Comparison of ENCODE assay signal across 22 cellular contexts in genomic region chr12:90407841-90408240, GRCh38.
DNase-seq lines count a peak whose midpoint lies in the region; ATAC-seq and TF ChIP-seq lines count a peak whose summit lies in the region.
"Had no signal": no experiment of that assay in that cellular context is flagged by ENCODE, and none has a peak within 500 bp of the region (broad histone marks: within the 10 kb centered on the region; RNA-seq: fewer than 3 reads in every experiment).

No MANE protein-coding gene starts in this region.

- H3K36me3 ChIP-seq in GM23338 (ENCODE audit: insufficient read depth) (no peaks in the 10 kb centered on the region), brain microvascular endothelial cell (replicated peaks) (no peaks in the 10 kb centered on the region)
- H3K36me3 ChIP-seq: colonic mucosa had no signal

- ATAC-seq in GM23338 (peak; percentile 78), HG02623 (IDR thresholded peaks at IDR 0.05; ENCODE audit: unreplicated experiment) (no peak)
- ATAC-seq: naive thymus-derived CD8-positive, alpha-beta T cell; stimulated activated naive CD8-positive, alpha-beta T cell treated with anti-CD3 and anti-CD28 coated beads, Interleukin-15, amount 100 ng/mL, for 72 hours had no signal

- no peaks in the 10 kb centered on the region for H3K79me2 ChIP-seq in GM23338 (replicated peaks; ENCODE audit: insufficient read depth)

- in situ Hi-C loops in brain microvascular endothelial cell (cut with HindIII; ENCODE audit: low pct_ligation_motif_present, low sequenced_read_pairs) = no loop called here

- H3K27ac Mint-ChIP-seq in GM23338 = no peak overlapping the region
- H3K27ac Mint-ChIP-seq in mesothelial cell of epicardium = peak overlapping the region; percentile 28
- no peak overlapping the region for H3K27ac Mint-ChIP-seq in Calu3 (ENCODE audit: unreplicated experiment)
- H3K27ac Mint-ChIP-seq: activated naive CD4-positive, alpha-beta T cell treated with anti-CD3 and anti-CD28 coated beads, Interleukin-2, amount 50 U/mL, for 24 hours; memory B cell; naive thymus-derived CD8-positive, alpha-beta T cell; stimulated activated naive CD8-positive, alpha-beta T cell treated with anti-CD3 and anti-CD28 coated beads, Interleukin-15, amount 100 ng/mL, for 72 hours; T-helper 2 cell treated with Interferon-gamma antibody and Interleukin-4, amounts not matched to agents 5 μg/mL and 100 μg/mL, for 36 hours had no signal

- no peaks in the 10 kb centered on the region for H3K4me1 ChIP-seq in GM23338 (ENCODE audit: insufficient read depth)
- H3K4me1 ChIP-seq: Caco-2, colonic mucosa had no signal

- H3K36me3 Mint-ChIP-seq in GM23338 (ENCODE audit: low read depth) = 0 out of 3 replicates have a peak, but pooled peaks cover 5% of the 10 kb centered on the region
- H3K36me3 Mint-ChIP-seq in mesothelial cell of epicardium = peaks cover 4% of the 10 kb centered on the region
- no peaks in the 10 kb centered on the region for H3K36me3 Mint-ChIP-seq in Calu3 (ENCODE audit: insufficient read depth, unreplicated experiment)
- H3K36me3 Mint-ChIP-seq: activated naive CD4-positive, alpha-beta T cell treated with anti-CD3 and anti-CD28 coated beads, Interleukin-2, amount 50 U/mL, for 24 hours; memory B cell; naive thymus-derived CD8-positive, alpha-beta T cell had no signal

- no peaks in the 10 kb centered on the region for H4K20me1 ChIP-seq in GM23338 (replicated peaks; ENCODE audit: insufficient read depth)

- DNase-seq in GM23338 (ENCODE audit: low spot score) (peak; percentile 21), NCI-H524 (lab: John Stamatoyannopoulos, UW) (peak; percentile 59 to 81), brain microvascular endothelial cell (no peak), mesothelial cell of epicardium (ENCODE audit: low spot score in 2 of 2, unreplicated experiment in 2 of 2) (no peak), Calu3 (no peak), NCI-H2081 treated with DMSO at 0.1 percent for 48 hours (lab: John Stamatoyannopoulos, UW) (no peak)
- DNase-seq: AML-193; Caco-2; colonic mucosa; hippocampal formation; KG1; kidney; naive thymus-derived CD8-positive, alpha-beta T cell; NCI-H1092; NCI-H2081; stimulated activated CD4-positive, alpha-beta T cell treated with anti-CD3 and anti-CD28 coated beads, Interleukin-2, amount 100 ng/mL, for 48 hours; stimulated activated naive CD8-positive, alpha-beta T cell treated with anti-CD3 and anti-CD28 coated beads, Interleukin-15, amount 100 ng/mL, for 72 hours; trophoblast cell had no signal

- no peak overlapping the region for H3K27ac ChIP-seq in GM23338 (ENCODE audit: low read depth)
- H3K27ac ChIP-seq in brain microvascular endothelial cell = no peak overlapping the region
- H3K27ac ChIP-seq: colonic mucosa had no signal

- CTCF ChIA-PET in Calu3 (lab: Charles Lee) = no interaction called here

- no peak overlapping the region for H3K4me2 ChIP-seq in GM23338

- peaks cover 3% of the 10 kb centered on the region for H3K27me3 Mint-ChIP-seq in GM23338 (ENCODE audit: insufficient read depth, low read depth, poor library complexity)
- H3K27me3 Mint-ChIP-seq in mesothelial cell of epicardium (ENCODE audit: low read depth) = no peaks in the 10 kb centered on the region
- no peaks in the 10 kb centered on the region for H3K27me3 Mint-ChIP-seq in Calu3 (ENCODE audit: unreplicated experiment)
- H3K27me3 Mint-ChIP-seq: activated naive CD4-positive, alpha-beta T cell treated with anti-CD3 and anti-CD28 coated beads, Interleukin-2, amount 50 U/mL, for 24 hours; memory B cell; naive thymus-derived CD8-positive, alpha-beta T cell; stimulated activated naive CD8-positive, alpha-beta T cell treated with anti-CD3 and anti-CD28 coated beads, Interleukin-15, amount 100 ng/mL, for 72 hours had no signal

- peaks cover 1% of the 10 kb centered on the region; the same call in 2 of the 3 replicates for H3K4me1 Mint-ChIP-seq in GM23338
- no peaks in the 10 kb centered on the region for H3K4me1 Mint-ChIP-seq in mesothelial cell of epicardium
- H3K4me1 Mint-ChIP-seq in Calu3 (ENCODE audit: low read depth, unreplicated experiment) = no peaks in the 10 kb centered on the region
- H3K4me1 Mint-ChIP-seq: activated naive CD4-positive, alpha-beta T cell treated with anti-CD3 and anti-CD28 coated beads, Interleukin-2, amount 50 U/mL, for 24 hours; naive thymus-derived CD8-positive, alpha-beta T cell; stimulated activated naive CD8-positive, alpha-beta T cell treated with anti-CD3 and anti-CD28 coated beads, Interleukin-15, amount 100 ng/mL, for 72 hours had no signal

- no peak overlapping the region for H2AFZ ChIP-seq in GM23338

- TF ChIP-seq CTCF in GM23338 (conservative IDR thresholded peaks at IDR 0.05; ENCODE audit: low read depth in 2 of 2) (peak in 1 of 2 experiments; percentile 68; a peak in 3 of 4 replicates), brain microvascular endothelial cell (IDR thresholded peaks at IDR 0.05; ENCODE audit: low read depth, low read length, missing control alignments) (peak; percentile 10), mesothelial cell of epicardium (IDR thresholded peaks at IDR 0.05; ENCODE audit: unreplicated experiment) (no peak), Calu3 (IDR thresholded peaks at IDR 0.05; ENCODE audit: unreplicated experiment) (no peak)

- H3K27me3 ChIP-seq in GM23338 (ENCODE audit: insufficient read depth) (no peaks in the 10 kb centered on the region), brain microvascular endothelial cell (replicated peaks) (no peaks in the 10 kb centered on the region)
- H3K27me3 ChIP-seq: colonic mucosa had no signal

- H3K4me3 Mint-ChIP-seq in GM23338 (no peak overlapping the region), mesothelial cell of epicardium (no peak overlapping the region), Calu3 (ENCODE audit: low read depth, unreplicated experiment) (no peak overlapping the region)
- H3K4me3 Mint-ChIP-seq: activated naive CD4-positive, alpha-beta T cell treated with anti-CD3 and anti-CD28 coated beads, Interleukin-2, amount 50 U/mL, for 24 hours; memory B cell; naive thymus-derived CD8-positive, alpha-beta T cell; stimulated activated naive CD8-positive, alpha-beta T cell treated with anti-CD3 and anti-CD28 coated beads, Interleukin-15, amount 100 ng/mL, for 72 hours; T-helper 2 cell treated with Interferon-gamma antibody and Interleukin-4, amounts not matched to agents 5 μg/mL and 100 μg/mL, for 36 hours had no signal

- BruUV-seq in Calu3 (replicated peaks; lab: Mats Ljungman, UMichigan) = no TSS peak

- no peaks in the 10 kb centered on the region for H3F3A ChIP-seq in GM23338 (replicated peaks; ENCODE audit: low read depth)

- H3K9me2 ChIP-seq in GM23338 (ENCODE audit: insufficient read depth) = no peaks in the 10 kb centered on the region

- H3K4me3 ChIP-seq in GM23338 (no peak overlapping the region), brain microvascular endothelial cell (ENCODE audit: low read depth, low read length) (no peak overlapping the region)
- H3K4me3 ChIP-seq: colonic mucosa had no signal

- H3K9me3 Mint-ChIP-seq in GM23338 (peaks cover 4% of the 10 kb centered on the region; the same call in 2 of the 3 replicates), mesothelial cell of epicardium (peaks cover 7% of the 10 kb centered on the region), Calu3 (ENCODE audit: low read depth, unreplicated experiment) (peaks cover 5% of the 10 kb centered on the region)
- H3K9me3 Mint-ChIP-seq: activated naive CD4-positive, alpha-beta T cell treated with anti-CD3 and anti-CD28 coated beads, Interleukin-2, amount 50 U/mL, for 24 hours; memory B cell; naive thymus-derived CD8-positive, alpha-beta T cell; stimulated activated naive CD8-positive, alpha-beta T cell treated with anti-CD3 and anti-CD28 coated beads, Interleukin-15, amount 100 ng/mL, for 72 hours; T-helper 2 cell treated with Interferon-gamma antibody and Interleukin-4, amounts not matched to agents 5 μg/mL and 100 μg/mL, for 36 hours had no signal

- intact Hi-C loops in Calu3 (cut with micrococcal nuclease; ENCODE audit: unreplicated experiment) = no loop called here

TF ChIP-seq in GM23338, 12 proteins besides CTCF, POLR2A, EP300 and RAD21:
- TF ChIP-seq ZNF331 (CRISPR knock-in tag; IDR thresholded peaks at IDR 0.05; ENCODE audit: low read depth) = no peak
- no peak for TF ChIP-seq NANOG (IDR thresholded peaks at IDR 0.05; ENCODE audit: borderline replicate concordance)

Comparison
In these comparisons a context has a peak if more than half of its experiments do, and no peak if none do; other contexts are left out.
1. DNase-seq: peak in GM23338 (single experiment) and NCI-H524 (2 of 2); none in brain microvascular endothelial cell (single experiment), mesothelial cell of epicardium (0 of 2), Calu3 (single experiment) and NCI-H2081 treated with DMSO at 0.1 percent for 48 hours (single experiment).